Comparison of ENCODE assay signal across 26 cellular contexts in genomic region chr20:52470561-52470960, GRCh38.
"Had no signal": no experiment of that assay in that cellular context is flagged by ENCODE, and none has a peak within 500 bp of the region (broad histone marks: within the 10 kb centered on the region; RNA-seq: fewer than 3 reads in every experiment).

No MANE protein-coding gene starts in this region.

- DNase-seq: activated CD4-positive, alpha-beta T cell treated with anti-CD3 and anti-CD28 coated beads for 1 hour; activated CD4-positive, alpha-beta T cell treated with anti-CD3 and anti-CD28 coated beads for 4 hours; activated CD4-positive, alpha-beta T cell treated with anti-CD3 and anti-CD28 coated beads, Interleukin-2, amount 10 ng/mL, durations not matched to agents 7 days and 5 days; activated CD4-positive, alpha-beta T cell treated with anti-CD3 and anti-CD28 coated beads, Interleukin-2, amount 50 U/mL, for 4 hours; activated CD8-positive, alpha-beta memory T cell treated with anti-CD3 and anti-CD28 coated beads, Interleukin-2, amount 10 ng/mL, durations not matched to agents 7 days and 5 days; activated CD8-positive, alpha-beta memory T cell treated with anti-CD3 and anti-CD28 coated beads, Interleukin-2, amount 50 U/mL, for 4 hours; activated CD8-positive, alpha-beta T cell treated with anti-CD3 and anti-CD28 coated beads for 36 hours; activated effector memory CD4-positive, alpha-beta T cell treated with anti-CD3 and anti-CD28 coated beads, Interleukin-2, amount 50 U/mL, for 16 hours; activated naive CD4-positive, alpha-beta T cell treated with anti-CD3 and anti-CD28 coated beads for 36 hours; activated naive CD8-positive, alpha-beta T cell treated with anti-CD3 and anti-CD28 coated beads for 36 hours; activated naive CD8-positive, alpha-beta T cell treated with anti-CD3 and anti-CD28 coated beads, Interleukin-2, amount 50 U/mL, for 24 hours; activated T-cell treated with anti-CD3 and anti-CD28 coated beads, Interleukin-2, amount 50 U/mL, for 1 hour; activated T-cell treated with anti-CD3 and anti-CD28 coated beads, Interleukin-2, amount 50 U/mL, for 48 hours; adrenal gland; brain microvascular endothelial cell; dorsolateral prefrontal cortex; effector memory CD4-positive, alpha-beta T cell; endodermal cell; foreskin melanocyte; heart right ventricle; T-helper 2 cell had no signal

- H3K9me3 ChIP-seq: adrenal gland had no signal

- H3K27ac ChIP-seq: adrenal gland, brain microvascular endothelial cell, coronary artery, dorsolateral prefrontal cortex, gastroesophageal sphincter, heart right ventricle, VCaP had no signal

- H3K27me3 ChIP-seq: adrenal gland, brain microvascular endothelial cell, gastroesophageal sphincter, heart right ventricle had no signal

- H3K4me1 ChIP-seq: adrenal gland, gastroesophageal sphincter, heart right ventricle had no signal

- H3K4me3 ChIP-seq: adrenal gland, coronary artery, dorsolateral prefrontal cortex, gastroesophageal sphincter, heart right ventricle had no signal

- ATAC-seq: activated CD8-positive, alpha-beta memory T cell treated with anti-CD3 and anti-CD28 coated beads, Interleukin-2, amount 10 ng/mL, durations not matched to agents 7 days and 5 days; activated CD8-positive, alpha-beta T cell treated with anti-CD3 and anti-CD28 coated beads for 36 hours; activated naive CD8-positive, alpha-beta T cell treated with anti-CD3 and anti-CD28 coated beads, Interleukin-2, amount 50 U/mL, for 24 hours; esophagus mucosa; gastroesophageal sphincter; heart right ventricle; WTC11 had no signal

- H3K36me3 ChIP-seq: adrenal gland, brain microvascular endothelial cell, gastroesophageal sphincter, heart right ventricle had no signal
